1 cellular context compared by ENCODE assay signal in the genomic region with DNA sequence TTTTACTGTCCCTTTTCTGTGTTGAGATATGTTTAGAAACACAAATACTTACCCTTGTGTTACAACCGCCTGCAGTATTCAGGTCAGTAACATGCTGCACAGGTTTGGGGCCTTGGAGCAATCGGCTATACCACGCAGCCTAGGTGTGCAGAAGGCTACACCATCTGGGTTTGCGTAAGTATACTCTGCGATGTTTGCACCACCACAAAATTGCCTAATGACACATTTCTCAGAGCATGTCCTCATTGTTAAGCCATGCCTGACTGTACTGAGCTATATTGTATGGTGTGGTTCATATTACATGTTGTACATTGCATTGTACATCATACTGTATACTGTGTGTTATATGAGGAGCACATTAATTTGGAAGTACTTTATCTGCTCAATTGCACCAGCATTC.
TF ChIP-seq lines count a peak whose summit lies in the region.

No MANE protein-coding gene starts in this region.

TF ChIP-seq in WTC11, 78 proteins besides CTCF, POLR2A, EP300 and RAD21 (continued from another document):
- TF ChIP-seq, protein P1, sequence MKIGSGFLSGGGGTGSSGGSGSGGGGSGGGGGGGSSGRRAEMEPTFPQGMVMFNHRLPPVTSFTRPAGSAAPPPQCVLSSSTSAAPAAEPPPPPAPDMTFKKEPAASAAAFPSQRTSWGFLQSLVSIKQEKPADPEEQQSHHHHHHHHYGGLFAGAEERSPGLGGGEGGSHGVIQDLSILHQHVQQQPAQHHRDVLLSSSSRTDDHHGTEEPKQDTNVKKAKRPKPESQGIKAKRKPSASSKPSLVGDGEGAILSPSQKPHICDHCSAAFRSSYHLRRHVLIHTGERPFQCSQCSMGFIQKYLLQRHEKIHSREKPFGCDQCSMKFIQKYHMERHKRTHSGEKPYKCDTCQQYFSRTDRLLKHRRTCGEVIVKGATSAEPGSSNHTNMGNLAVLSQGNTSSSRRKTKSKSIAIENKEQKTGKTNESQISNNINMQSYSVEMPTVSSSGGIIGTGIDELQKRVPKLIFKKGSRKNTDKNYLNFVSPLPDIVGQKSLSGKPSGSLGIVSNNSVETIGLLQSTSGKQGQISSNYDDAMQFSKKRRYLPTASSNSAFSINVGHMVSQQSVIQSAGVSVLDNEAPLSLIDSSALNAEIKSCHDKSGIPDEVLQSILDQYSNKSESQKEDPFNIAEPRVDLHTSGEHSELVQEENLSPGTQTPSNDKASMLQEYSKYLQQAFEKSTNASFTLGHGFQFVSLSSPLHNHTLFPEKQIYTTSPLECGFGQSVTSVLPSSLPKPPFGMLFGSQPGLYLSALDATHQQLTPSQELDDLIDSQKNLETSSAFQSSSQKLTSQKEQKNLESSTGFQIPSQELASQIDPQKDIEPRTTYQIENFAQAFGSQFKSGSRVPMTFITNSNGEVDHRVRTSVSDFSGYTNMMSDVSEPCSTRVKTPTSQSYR (CRISPR knock-in tag; IDR thresholded peaks at IDR 0.05) = no peak
- no peak for TF ChIP-seq ZNF425 (CRISPR knock-in tag; conservative IDR thresholded peaks at IDR 0.05)
